Comparison of ENCODE assay signal across 26 cellular contexts in the genomic region with DNA sequence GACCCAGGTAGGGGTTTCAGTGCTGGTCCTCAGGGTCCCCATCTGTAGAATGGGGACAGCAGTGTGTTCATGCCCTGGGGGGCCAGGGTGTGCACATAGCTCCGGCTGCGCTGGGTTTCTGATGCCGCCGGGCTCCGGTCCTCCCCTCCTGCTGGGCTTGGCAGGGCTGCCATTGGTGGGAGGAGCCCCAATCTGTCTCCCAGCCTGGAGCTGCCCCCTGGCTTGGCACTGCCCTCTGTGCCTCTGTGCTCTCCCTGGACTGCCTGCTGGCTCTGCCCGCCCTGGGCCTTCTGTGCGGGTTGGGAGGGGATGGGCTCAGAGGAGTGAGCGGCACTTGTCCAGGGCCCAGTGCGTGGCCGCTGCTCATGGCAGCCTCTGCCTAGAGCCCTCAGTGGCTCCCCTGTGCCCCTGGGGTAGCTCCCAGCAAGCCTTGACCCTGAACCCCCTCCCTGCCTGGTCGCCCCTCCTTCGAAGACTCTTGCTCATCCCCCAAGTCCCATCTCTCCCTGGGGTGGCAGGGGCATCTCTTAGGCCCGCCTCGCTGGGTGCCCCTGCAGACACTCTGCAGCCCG. TPM values are rescaled to one million over a fixed set of nuclear protein-coding genes. Genes with fewer than 3 reads are reported as not detected.
A peak's percentile ranks its signal among the peaks of the same experiment; 100 is the strongest.
DNase-seq lines count a peak whose midpoint lies in the region; ATAC-seq, FAIRE-seq and TF ChIP-seq lines count a peak whose summit lies in the region.
"Had no signal": no experiment of that assay in that cellular context is flagged by ENCODE, and none has a peak within 500 bp of the region (broad histone marks: within the 10 kb centered on the region; RNA-seq: fewer than 3 reads in every experiment).

No MANE protein-coding gene starts in this region.

- no peak overlapping the region for H2BK12ac ChIP-seq in H1 (ENCODE audit: low read depth, low read length)

- no peak overlapping the region for H2BK15ac ChIP-seq in H1 (ENCODE audit: low read length)

- no peak overlapping the region for H3K4me3 Mint-ChIP-seq in glutamatergic neuron (ENCODE audit: unreplicated experiment)

- TF ChIP-seq POLR2A in H1 (IDR thresholded peaks at IDR 0.05; ENCODE audit: control extremely low read depth in 1 of 2, low read depth in 2 of 2, low read length in 2 of 2) (no peak), vagina (IDR thresholded peaks at IDR 0.05) (no peak)

- no peaks in the 10 kb centered on the region for H3K9me3 ChIP-seq in right cardiac atrium (ENCODE audit: control insufficient read depth, low read length)
- H3K9me3 ChIP-seq in H1 (ENCODE audit: insufficient read depth in 2 of 2, low read depth in 1 of 2, low read length in 1 of 2) = no peaks in the 10 kb centered on the region
- H3K9me3 ChIP-seq in psoas muscle = no peaks in the 10 kb centered on the region
- H3K9me3 ChIP-seq in vagina = no peaks in the 10 kb centered on the region
- H3K9me3 ChIP-seq: esophagus muscularis mucosa had no signal

- no peaks in the 10 kb centered on the region for H3K27me3 ChIP-seq in right cardiac atrium (ENCODE audit: control insufficient read depth, insufficient read depth)
- no peaks in the 10 kb centered on the region for H3K27me3 ChIP-seq in H1 (replicated peaks in 1 of 4; ENCODE audit: control insufficient read depth in 3 of 4, extremely low read depth in 1 of 4, insufficient read depth in 3 of 4, low read length in 3 of 4)
- no peaks in the 10 kb centered on the region for H3K27me3 ChIP-seq in psoas muscle (ENCODE audit: insufficient read depth in 3 of 3, low read length in 2 of 3)
- no peaks in the 10 kb centered on the region for H3K27me3 ChIP-seq in vagina
- H3K27me3 ChIP-seq: esophagus muscularis mucosa had no signal

- no peak overlapping the region for H2AK5ac ChIP-seq in H1 (ENCODE audit: low read depth, low read length)

- no peak overlapping the region for H3K18ac ChIP-seq in H1 (ENCODE audit: extremely low read depth, low read length)

- POLR2A ChIA-PET in H1 (lab: Charles Lee; ENCODE audit: partially characterized antibody) = interaction anchor here (0.6 kb wide), 1 partner anchor 190 kb away, joined by 4 read pairs; no protein-coding TSS in a partner anchor

- peaks cover 5% of the 10 kb centered on the region for H3K27me3 Mint-ChIP-seq in glutamatergic neuron (ENCODE audit: unreplicated experiment)
- H3K27me3 Mint-ChIP-seq: progenitor cell of endocrine pancreas had no signal

- H3K36me3 ChIP-seq in H1 (ENCODE audit: control insufficient read depth in 2 of 4, insufficient read depth in 4 of 4, low read length in 3 of 4) = no peaks in the 10 kb centered on the region
- no peaks in the 10 kb centered on the region for H3K36me3 ChIP-seq in psoas muscle (ENCODE audit: insufficient read depth in 1 of 2, low read depth in 1 of 2)
- no peaks in the 10 kb centered on the region for H3K36me3 ChIP-seq in vagina
- H3K36me3 ChIP-seq: esophagus muscularis mucosa had no signal

- no peak overlapping the region for H4K91ac ChIP-seq in H1 (replicated peaks; ENCODE audit: insufficient read length, low read length)

- WGBS in right cardiac atrium = 86% methylated on average over 15 of the region's 15 CpGs
- WGBS in H1 (ENCODE audit: extremely low coverage in 1 of 2, insufficient coverage in 1 of 2, insufficient read length in 1 of 2, insufficient replicate concordance in 2 of 2, low coverage in 1 of 2, low lambda C conversion rate in 2 of 2, missing lambda C conversion rate in 1 of 2), 2 experiments = 91% methylated on average over 13 of the region's 15 CpGs; no CpG with 5 or more reads in 1 of the 2 experiments
- WGBS in psoas muscle, 3 donors = 77 to 86% (median 78%) methylated on average over 15 of the region's 15 CpGs

- H3K79me1 ChIP-seq in H1 (ENCODE audit: low read depth, low read length) = peaks cover 14% of the 10 kb centered on the region

- H3K4me2 ChIP-seq in H1 (ENCODE audit: insufficient read depth in 1 of 2, low read depth in 2 of 2, low read length in 2 of 2) = no peak overlapping the region

- no peaks in the 10 kb centered on the region for H3K23me2 ChIP-seq in H1 (ENCODE audit: low read depth, low read length)

- CTCF ChIA-PET in H1 (lab: Charles Lee; ENCODE audit: partially characterized antibody) = interaction anchor here (1.0 to 2.6 kb wide), 11 partner anchors 8 to 87 kb away, joined by 3 to 11 read pairs (median 3); no protein-coding TSS in a partner anchor

- H3K4me1 ChIP-seq in right cardiac atrium (ENCODE audit: control insufficient read depth, insufficient read depth, low read length) = peaks cover 27% of the 10 kb centered on the region
- H3K4me1 ChIP-seq in H1 (replicated peaks in 1 of 4; ENCODE audit: control insufficient read depth in 3 of 4, insufficient read depth in 4 of 4, low read length in 3 of 4) = no peaks in the 10 kb centered on the region
- peaks cover 91% of the 10 kb centered on the region for H3K4me1 ChIP-seq in psoas muscle
- H3K4me1 ChIP-seq in vagina = peaks cover 100% of the 10 kb centered on the region

- FAIRE-seq in H1 (lab: Jason Lieb, UNC) = no peak
- FAIRE-seq: colon, RCC 7860 had no signal

- no peak overlapping the region for H2BK5ac ChIP-seq in H1 (ENCODE audit: low read depth, low read length)

- H2BK120ac ChIP-seq in H1 (replicated peaks; ENCODE audit: low read depth, low read length) = no peak overlapping the region

- no peaks in the 10 kb centered on the region for H3K9me3 Mint-ChIP-seq in glutamatergic neuron (ENCODE audit: unreplicated experiment)

- H3K4me1 Mint-ChIP-seq in glutamatergic neuron (ENCODE audit: low read depth, unreplicated experiment) = peaks cover 2% of the 10 kb centered on the region

- no peak overlapping the region for H3K27ac Mint-ChIP-seq in glutamatergic neuron (ENCODE audit: unreplicated experiment)
- H3K27ac Mint-ChIP-seq: progenitor cell of endocrine pancreas had no signal

- no peaks in the 10 kb centered on the region for H3K36me3 Mint-ChIP-seq in glutamatergic neuron (ENCODE audit: unreplicated experiment)

- H4K20me1 ChIP-seq in H1 (replicated peaks in 1 of 2; ENCODE audit: control insufficient read depth in 1 of 2, insufficient read depth in 2 of 2, low read length in 2 of 2) = peaks cover 11 to 30% of the 10 kb centered on the region in 2 experiments

- H3K27ac ChIP-seq in right cardiac atrium (ENCODE audit: low read length) (no peak overlapping the region), H1 (ENCODE audit: low read depth, low read length) (no peak overlapping the region), psoas muscle (peak overlapping the region; percentile 91), vagina (peak overlapping the region; percentile 57)

- TF ChIP-seq CTCF in H1 (IDR thresholded peaks at IDR 0.05; ENCODE audit: control extremely low read depth in 1 of 3, insufficient read depth in 1 of 3, low read depth in 1 of 3, low read length in 3 of 3) (no peak), psoas muscle (IDR thresholded peaks at IDR 0.05) (no peak), vagina (IDR thresholded peaks at IDR 0.05) (no peak), glutamatergic neuron (IDR thresholded peaks at IDR 0.05; ENCODE audit: partially characterized antibody, unreplicated experiment) (no peak)

- no peak for DNase-seq in Right ventricle myocardium superior
- no peak for DNase-seq in right cardiac atrium
- DNase-seq in H1 (ENCODE audit: low read depth in 1 of 2, low spot score in 2 of 2) = no peak
- no peak for DNase-seq in psoas muscle
- DNase-seq in vagina (ENCODE audit: extremely low spot score in 2 of 2) = no peak
- no peak for DNase-seq in AML-193 (lab: John Stamatoyannopoulos, UW)
- no peak for DNase-seq in glutamatergic neuron
- DNase-seq: 8988T; activated CD4-positive, alpha-beta T cell treated with anti-CD3 and anti-CD28 coated beads for 4 hours; activated CD8-positive, alpha-beta memory T cell treated with anti-CD3 and anti-CD28 coated beads for 24 hours; activated gamma-delta T cell; activated T-cell treated with anti-CD3 and anti-CD28 coated beads, Interleukin-2, amount 50 U/mL, for 1 hour; DMS79; GOT3; MV-4-11; NCI-H2171 treated with DMSO at 0.1 percent for 48 hours; NCI-H526; stimulated activated CD4-positive, alpha-beta T cell treated with anti-CD3 and anti-CD28 coated beads, Interleukin-1b, Interleukin-23, amount 100 ng/mL, for 48 hours; T-helper 2 cell had no signal

- H2BK20ac ChIP-seq in H1 (ENCODE audit: low read length) = no peak overlapping the region

- ATAC-seq in Right ventricle myocardium superior (ENCODE audit: poor library complexity) = peak; percentile 1
- ATAC-seq in right cardiac atrium = no peak
- no peak for ATAC-seq in psoas muscle
- no peak for ATAC-seq in HG02610 (IDR thresholded peaks at IDR 0.05; ENCODE audit: unreplicated experiment)

- TF ChIP-seq EP300 in H1 (IDR thresholded peaks at IDR 0.05; ENCODE audit: borderline replicate concordance in 1 of 2, low read depth in 2 of 2, low read length in 2 of 2) = no peak

- H3K4ac ChIP-seq in H1 (replicated peaks; ENCODE audit: insufficient read length, low read depth, low read length) = no peak overlapping the region

- no peak for TF ChIP-seq RAD21 in H1 (IDR thresholded peaks at IDR 0.05 in 1 of 2, conservative IDR thresholded peaks at IDR 0.05 in 1 of 2; ENCODE audit: low read depth in 2 of 2, low read length in 2 of 2)

- no peak overlapping the region for H3K56ac ChIP-seq in H1 (replicated peaks; ENCODE audit: insufficient read length, low read depth, low read length)

- H4K5ac ChIP-seq in H1 (ENCODE audit: insufficient read length, low read depth, low read length) = no peak overlapping the region

- no peak overlapping the region for H2AFZ ChIP-seq in H1 (ENCODE audit: low read length)

- no peak overlapping the region for H3K23ac ChIP-seq in H1 (ENCODE audit: insufficient read length)

- H3K9ac ChIP-seq in H1 (replicated peaks in 1 of 4; ENCODE audit: extremely low read depth in 1 of 4, low read depth in 3 of 4, low read length in 3 of 4) = no peak overlapping the region

- H3K4me3 ChIP-seq in right cardiac atrium (ENCODE audit: low read length) = no peak overlapping the region
- H3K4me3 ChIP-seq in H1 (ENCODE audit: extremely low read depth in 1 of 4, insufficient read depth in 2 of 4, low read depth in 3 of 4, low read length in 4 of 4) = no peak overlapping the region
- no peak overlapping the region for H3K4me3 ChIP-seq in psoas muscle
- no peak overlapping the region for H3K4me3 ChIP-seq in vagina
- H3K4me3 ChIP-seq: esophagus muscularis mucosa, lung, SK-N-MC had no signal

- intact Hi-C loops in Right ventricle myocardium superior (cut with DNase I) (no loop called here), right cardiac atrium (cut with DNase I) (no loop called here), psoas muscle (cut with DNase I) (loop anchor here in 1 of 2 donors (2.0 kb wide), 1 partner anchor 13 kb away; no protein-coding TSS in a partner anchor), vagina (cut with DNase I) (no loop called here)

- H4K8ac ChIP-seq in H1 (ENCODE audit: extremely low read depth, insufficient read depth, low read length) = peak overlapping the region; percentile 35; the same call in 1 of the 2 replicates

- H3K14ac ChIP-seq in H1 (ENCODE audit: insufficient read length) = no peak overlapping the region

- H3K79me2 ChIP-seq in H1 (ENCODE audit: control insufficient read depth in 1 of 2, insufficient read depth in 2 of 2, low read length in 2 of 2) = peaks cover 0 to 30% of the 10 kb centered on the region in 2 experiments; a peak in 2 of 4 replicates

RNA-seq across cellular contexts. Expression of a gene that starts 35.7 kb away (rescaled TPM):
- total RNA-seq in Right ventricle myocardium superior = 89.0 TPM
- 10 to 100 TPM; 48.1 to 72.3 (median 61.7) TPM for total RNA-seq in right cardiac atrium
- 66.0 TPM for polyA plus RNA-seq in right cardiac atrium
- total RNA-seq in H1 (2021; fragmentation: NEBNext Ultra II Directional; extraction: Animal tissue kit (Norgen Biotek cat#: 25700)) = 28.1 and 29.4 TPM in 2 replicates
- 9.8 and 21.0 TPM in 2 replicates for polyA plus RNA-seq in H1 (2011; rRNA removed)
- polyA plus RNA-seq in H1 (2011; cell fraction: cytosol; rRNA removed) = 14.3 TPM
- polyA plus RNA-seq in H1 (2011; cell fraction: nucleus; rRNA removed) = 27.1 TPM
- 14.2 to 23.4 TPM (median 21.5 TPM) in 4 replicates for polyA plus RNA-seq in H1 (2012, experiment 1 of 2)
- polyA plus RNA-seq in H1 (2012, experiment 2 of 2) = 17.1 TPM
- 14.4 TPM for polyA plus RNA-seq in H1 (2013, experiment 1 of 2)
- polyA plus RNA-seq in H1 (2013, experiment 2 of 2) = 14.7 TPM
- 9.7 and 12.2 TPM in 2 replicates for polyA minus RNA-seq in H1 (2011; rRNA and poly(A)+ RNA removed)
- 14.5 TPM for polyA minus RNA-seq in H1 (2011; cell fraction: cytosol; rRNA and poly(A)+ RNA removed)
- 13.4 TPM for polyA minus RNA-seq in H1 (2011; cell fraction: nucleus; rRNA and poly(A)+ RNA removed)
- 100 to 1,000 TPM in 3 of 4 donors, 10 to 100 TPM in 1; 84.3 to 192 (median 147) TPM for total RNA-seq in psoas muscle
- 100 to 1,000 TPM in 1 of 3 donors, 10 to 100 TPM in 2; 37.7 to 156 (median 76.4) TPM for polyA plus RNA-seq in psoas muscle
- total RNA-seq in vagina = 49.4 TPM
- 20.5 TPM for total RNA-seq in glutamatergic neuron (ENCODE audit: unreplicated experiment)

Comparison
In these comparisons a context has a peak if more than half of its experiments do, and no peak if none do; other contexts are left out.
1. H3K27ac ChIP-seq: peak in psoas muscle (single experiment) and vagina (single experiment); none in right cardiac atrium (single experiment) and H1 (single experiment).